In genomic region chr1:201645956-201646355, GRCh38 we compare ENCODE assay signal across 26 cellular contexts.
DNase-seq lines count a peak whose midpoint lies in the region; ATAC-seq and TF ChIP-seq lines count a peak whose summit lies in the region.
"Had no signal": no experiment of that assay in that cellular context is flagged by ENCODE, and none has a peak within 500 bp of the region (broad histone marks: within the 10 kb centered on the region; RNA-seq: fewer than 3 reads in every experiment).

No MANE protein-coding gene starts in this region.

- intact Hi-C loops in Right ventricle myocardium superior (cut with DNase I) = no loop called here
- intact Hi-C loops in left ventricle myocardium superior (cut with micrococcal nuclease) = no loop called here
- intact Hi-C loops in A673 (cut with micrococcal nuclease; ENCODE audit: unreplicated experiment) = no loop called here

- no peaks in the 10 kb centered on the region for H3K36me3 ChIP-seq in WERI-Rb-1
- H3K36me3 ChIP-seq in A673 (ENCODE audit: insufficient read depth, low read length, poor library complexity, severe bottlenecking) = no peaks in the 10 kb centered on the region
- H3K36me3 ChIP-seq: BE2C, esophagus squamous epithelium, left lung, thoracic aorta, vagina had no signal

- TF ChIP-seq CTCF in WERI-Rb-1 (IDR thresholded peaks at IDR 0.05; ENCODE audit: low read depth, low read length) = no peak
- TF ChIP-seq CTCF in A673 (conservative IDR thresholded peaks at IDR 0.05; ENCODE audit: low read depth, low read length) = no peak

- ATAC-seq in Right ventricle myocardium superior (ENCODE audit: poor library complexity) (no peak), left ventricle myocardium superior (no peak), GM21390 (IDR thresholded peaks at IDR 0.05; ENCODE audit: unreplicated experiment) (no peak)
- ATAC-seq: left lung; naive thymus-derived CD4-positive, alpha-beta T cell had no signal

- POLR2A ChIA-PET in A673 (lab: Charles Lee; ENCODE audit: low non-redundant PET) = no interaction called here

- CTCF ChIA-PET in A673 (lab: Charles Lee) = no interaction called here

- DNase-seq in Right ventricle myocardium superior (peak; percentile 4), left ventricle myocardium superior (no peak), M059J (ENCODE audit: low read depth) (peak; percentile 59), fibroblast of gingiva (ENCODE audit: low read depth) (peak; percentile 51), WERI-Rb-1 (no peak), A673 (ENCODE audit: low spot score) (no peak), HuH-7.5 (ENCODE audit: low spot score) (no peak)
- DNase-seq: activated CD4-positive, alpha-beta T cell treated with anti-CD3 and anti-CD28 coated beads for 48 hours; activated CD8-positive, alpha-beta memory T cell treated with anti-CD3 and anti-CD28 coated beads for 24 hours; activated effector memory CD4-positive, alpha-beta T cell treated with anti-CD3 and anti-CD28 coated beads, Interleukin-2, amount 50 U/mL, for 16 hours; activated naive CD8-positive, alpha-beta T cell treated with anti-CD3 and anti-CD28 coated beads for 36 hours; aorta; BE2C; cortex of kidney; endodermal cell; esophagus squamous epithelium; left lung; midbrain; naive thymus-derived CD4-positive, alpha-beta T cell; NCI-H2081; NCI-H446 treated with DMSO at 0.1 percent for 48 hours; T-helper 2 cell had no signal

- H3K27ac ChIP-seq in WERI-Rb-1 = no peak overlapping the region
- no peak overlapping the region for H3K27ac ChIP-seq in A673 (ENCODE audit: low read depth, low read length, poor library complexity, severe bottlenecking)
- H3K27ac ChIP-seq: esophagus squamous epithelium, left lung, SK-N-MC, thoracic aorta, vagina had no signal

- H3K4me3 ChIP-seq in WERI-Rb-1 (ENCODE audit: low read depth, low read length) (no peak overlapping the region), A673 (ENCODE audit: low read depth, low read length, poor library complexity, severe bottlenecking) (no peak overlapping the region)
- H3K4me3 ChIP-seq: esophagus squamous epithelium, left lung, SK-N-MC, thoracic aorta, vagina had no signal

- BruUV-seq in A673 (replicated peaks; lab: Mats Ljungman, UMichigan) = no TSS peak

- H3K9me3 ChIP-seq in WERI-Rb-1 (ENCODE audit: severe bottlenecking) (peaks cover 2% of the 10 kb centered on the region), A673 (ENCODE audit: low read depth, low read length, poor library complexity, severe bottlenecking) (no peaks in the 10 kb centered on the region)
- H3K9me3 ChIP-seq: BE2C, esophagus squamous epithelium, left lung, thoracic aorta, vagina had no signal

- no peaks in the 10 kb centered on the region for H3K27me3 ChIP-seq in WERI-Rb-1 (ENCODE audit: insufficient read depth, low read depth, severe bottlenecking)
- H3K27me3 ChIP-seq in A673 (replicated peaks; ENCODE audit: insufficient read depth, low read depth, low read length, poor library complexity) = no peaks in the 10 kb centered on the region
- H3K27me3 ChIP-seq: vagina had no signal

- H3K4me1 ChIP-seq in A673 (ENCODE audit: insufficient read depth, low read length, poor library complexity, severe bottlenecking) = peaks cover 20% of the 10 kb centered on the region
- H3K4me1 ChIP-seq: BE2C had no signal

Comparison
In these comparisons a context has a peak if more than half of its experiments do, and no peak if none do; other contexts are left out.
1. DNase-seq: peak in Right ventricle myocardium superior (single experiment), M059J (single experiment) and fibroblast of gingiva (single experiment); none in left ventricle myocardium superior (single experiment), WERI-Rb-1 (single experiment), A673 (single experiment) and HuH-7.5 (single experiment).